ENCODE assay signal across 10 cellular contexts in genomic region chr7:144454256-144455039, GRCh38. TPM values are rescaled to one million over a fixed set of nuclear protein-coding genes. Genes with fewer than 3 reads are reported as not detected.
A peak's percentile ranks its signal among the peaks of the same experiment; 100 is the strongest.
DNase-seq lines count a peak whose midpoint lies in the region; ATAC-seq and TF ChIP-seq lines count a peak whose summit lies in the region.
"Had no signal": no experiment of that assay in that cellular context is flagged by ENCODE, and none has a peak within 500 bp of the region (broad histone marks: within the 10 kb centered on the region; RNA-seq: fewer than 3 reads in every experiment).

No MANE protein-coding gene starts in this region.

- no peak overlapping the region for H3K4me3 Mint-ChIP-seq in CD8-positive, alpha-beta memory T cell

- 62 to 63% methylated on average over 3 of the region's 3 CpGs for WGBS in GM23248 (ENCODE audit: low coverage in 1 of 2, low lambda C conversion rate in 2 of 2, missing lambda C conversion rate in 2 of 2), 2 experiments

- H3K4me1 ChIP-seq in GM23248 (ENCODE audit: insufficient read depth): no peaks in the 10 kb centered on the region
- H3K4me1 ChIP-seq in parathyroid adenoma: no peaks in the 10 kb centered on the region
- H3K4me1 ChIP-seq in CD8-positive, alpha-beta memory T cell (ENCODE audit: insufficient read depth, low read length): no peaks in the 10 kb centered on the region

- no peak overlapping the region for H2AFZ ChIP-seq in GM23248
- H2AFZ ChIP-seq in parathyroid adenoma: no peak overlapping the region

- H3K4me3 ChIP-seq in GM23248 (no peak overlapping the region), NB4 (ENCODE audit: low read depth, low read length) (no peak overlapping the region), epithelial cell of esophagus (ENCODE audit: low read length) (no peak overlapping the region), parathyroid adenoma (ENCODE audit: low read depth, low read length) (no peak overlapping the region)
- H3K4me3 ChIP-seq in CD8-positive, alpha-beta memory T cell (ENCODE audit: low read length): no peak overlapping the region

- no peaks in the 10 kb centered on the region for H3F3A ChIP-seq in GM23248 (ENCODE audit: insufficient read depth)

- no peaks in the 10 kb centered on the region for H3K4me1 Mint-ChIP-seq in CD8-positive, alpha-beta memory T cell

- CTCF ChIA-PET in CD8-positive, alpha-beta memory T cell (lab: Charles Lee): interaction anchor here (0.8 kb wide), 1 partner anchor 9 kb away, joined by 3 read pairs; no protein-coding TSS in a partner anchor

- TF ChIP-seq POLR2A in NB4 (IDR thresholded peaks at IDR 0.05; ENCODE audit: extremely low read depth, insufficient read length) (no peak), erythroblast (IDR thresholded peaks at IDR 0.05; ENCODE audit: low read length) (no peak)

- H3K9me3 ChIP-seq in GM23248 (ENCODE audit: low read depth) (no peaks in the 10 kb centered on the region), parathyroid adenoma (ENCODE audit: control insufficient read depth, low read length) (no peaks in the 10 kb centered on the region)
- H3K9me3 ChIP-seq in CD8-positive, alpha-beta memory T cell (ENCODE audit: low read length): no peaks in the 10 kb centered on the region

- H3K27ac Mint-ChIP-seq in CD8-positive, alpha-beta memory T cell: no peak overlapping the region

- POLR2A ChIA-PET in CD8-positive, alpha-beta memory T cell (lab: Charles Lee): no interaction called here

- DNase-seq in GM23248 (peak; percentile 16), NB4 (ENCODE audit: low read depth) (no peak), epithelial cell of esophagus (ENCODE audit: low read depth) (peak; percentile 17), erythroblast (lab: John Stamatoyannopoulos, UW) (no peak)
- DNase-seq in CD8-positive, alpha-beta memory T cell: no peak
- DNase-seq: activated gamma-delta T cell treated with Interleukin-2 at 50 U/mL for 16 hours; KG1; NK-92 treated with Interleukin-12 subunit alpha and Interleukin-12 subunit beta, amount 100 ng/mL, for 24 hours had no signal

- in situ Hi-C loops in GM23248 (cut with MboI): no loop called here

- H3K36me3 ChIP-seq in GM23248 (ENCODE audit: low read depth) (no peaks in the 10 kb centered on the region), parathyroid adenoma (ENCODE audit: control insufficient read depth, insufficient read depth, low read length) (no peaks in the 10 kb centered on the region)
- H3K36me3 ChIP-seq in CD8-positive, alpha-beta memory T cell (ENCODE audit: insufficient read depth, low read length): no peaks in the 10 kb centered on the region

- peaks cover 0 to 41% (median 19%) of the 10 kb centered on the region in 5 donors for H3K9me3 Mint-ChIP-seq in CD8-positive, alpha-beta memory T cell

- no peak overlapping the region for H3K4me2 ChIP-seq in GM23248 (ENCODE audit: unreplicated experiment)
- no peak overlapping the region for H3K4me2 ChIP-seq in parathyroid adenoma (ENCODE audit: low read length)

- H3K9me2 ChIP-seq in GM23248 (ENCODE audit: insufficient read depth): no peaks in the 10 kb centered on the region

- H3K79me2 ChIP-seq in GM23248 (ENCODE audit: insufficient read depth) (no peaks in the 10 kb centered on the region), parathyroid adenoma (no peaks in the 10 kb centered on the region)

- no peak overlapping the region for H3K9ac ChIP-seq in GM23248
- no peak overlapping the region for H3K9ac ChIP-seq in parathyroid adenoma

- ATAC-seq in GM21529 (IDR thresholded peaks at IDR 0.05; ENCODE audit: unreplicated experiment): no peak

- no peaks in the 10 kb centered on the region for H3K27me3 Mint-ChIP-seq in CD8-positive, alpha-beta memory T cell

- no peaks in the 10 kb centered on the region for H4K20me1 ChIP-seq in GM23248 (ENCODE audit: insufficient read depth)

- H3K27ac ChIP-seq in GM23248 (no peak overlapping the region), parathyroid adenoma (no peak overlapping the region)
- H3K27ac ChIP-seq in CD8-positive, alpha-beta memory T cell (ENCODE audit: low read depth, low read length): no peak overlapping the region

- TF ChIP-seq CTCF in NB4 (IDR thresholded peaks at IDR 0.05; ENCODE audit: low read depth, low read length) (peak; percentile 26), epithelial cell of esophagus (IDR thresholded peaks at IDR 0.05; ENCODE audit: insufficient read depth, low read depth, low read length, missing control alignments) (peak; percentile 39), parathyroid adenoma (IDR thresholded peaks at IDR 0.05) (peak; percentile 26)

- H3K27me3 ChIP-seq in GM23248 (replicated peaks; ENCODE audit: insufficient read depth) (no peaks in the 10 kb centered on the region), parathyroid adenoma (ENCODE audit: control insufficient read depth, insufficient read depth, low read length) (no peaks in the 10 kb centered on the region)
- no peaks in the 10 kb centered on the region for H3K27me3 ChIP-seq in CD8-positive, alpha-beta memory T cell (ENCODE audit: insufficient read depth, low read length, poor library complexity, severe bottlenecking)

- peaks cover 25 to 54% (median 47%) of the 10 kb centered on the region in 3 donors for H3K36me3 Mint-ChIP-seq in CD8-positive, alpha-beta memory T cell

RNA-seq across cellular contexts. Expression of gene NOBOX, which starts 51.0 kb away (rescaled TPM):
- not detected in 2 replicates for total RNA-seq in GM23248 (2014; rRNA removed; shearing (Covaris generic))
- polyA plus RNA-seq in GM23248 (2016; fragmentation: Nextera tagmentation; extraction: Ambion mirVana): not detected in 2 replicates
- total RNA-seq in CD8-positive, alpha-beta memory T cell: not detected
- polyA plus RNA-seq in CD8-positive, alpha-beta memory T cell: not detected

Comparison
In these comparisons a context has a peak if more than half of its experiments do, and no peak if none do; other contexts are left out.
1. DNase-seq: peak in GM23248 (single experiment) and epithelial cell of esophagus (single experiment); none in NB4 (single experiment), CD8-positive, alpha-beta memory T cell (0 of 5) and erythroblast (0 of 2).
2. Peak in every context shown above with its lines, with median percentiles within 50 percentile points of each other: CTCF ChIP-seq.